ENCODE assay signal across 9 cellular contexts in genomic region chr12:124727244-124727673, GRCh38.
A peak's percentile ranks its signal among the peaks of the same experiment; 100 is the strongest.
DNase-seq lines count a peak whose midpoint lies in the region; ATAC-seq and TF ChIP-seq lines count a peak whose summit lies in the region.
"Had no signal": no experiment of that assay in that cellular context is flagged by ENCODE, and none has a peak within 500 bp of the region (broad histone marks: within the 10 kb centered on the region; RNA-seq: fewer than 3 reads in every experiment).

No MANE protein-coding gene starts in this region.

- DNase-seq in CD14-positive monocyte (ENCODE audit: low spot score) (peak; percentile 99), Kasumi-1 (lab: John Stamatoyannopoulos, UW) (peak; percentile 84 to 88), mammary epithelial cell (peak; percentile 80), lung (ENCODE audit: low spot score) (peak; percentile 74), aorta (peak; percentile 87 to 93), NCI-H510A treated with DMSO at 0.1 percent for 48 hours (lab: John Stamatoyannopoulos, UW) (no peak), T-helper 9 cell (no peak)

- peaks cover 0 to 15% (median 6%) of the 10 kb centered on the region in 7 donors for H3K9me3 Mint-ChIP-seq in CD14-positive monocyte

- H3K27ac Mint-ChIP-seq in CD14-positive monocyte: peak overlapping the region; percentile 97 to 99 (median 98)

- CTCF ChIA-PET in mammary epithelial cell (lab: Charles Lee; ENCODE audit: low non-redundant PET): no interaction called here

- peaks cover 0 to 2% (median 0%) of the 10 kb centered on the region in 3 donors for H3K27me3 Mint-ChIP-seq in CD14-positive monocyte (ENCODE audit: low read depth in 3 of 3)

- no peaks in the 10 kb centered on the region for H4K20me1 ChIP-seq in mammary epithelial cell (ENCODE audit: insufficient read depth, low read length)

- H3K27me3 ChIP-seq in mammary epithelial cell (ENCODE audit: insufficient read depth, low read length) (no peaks in the 10 kb centered on the region), lung (ENCODE audit: control insufficient read depth, insufficient read depth) (no peaks in the 10 kb centered on the region), aorta (ENCODE audit: control insufficient read depth in 1 of 2, insufficient read depth in 2 of 2, low read length in 1 of 2) (no peaks in the 10 kb centered on the region)
- H3K27me3 ChIP-seq: ovary had no signal

- no peaks in the 10 kb centered on the region for H3K79me2 ChIP-seq in mammary epithelial cell (ENCODE audit: insufficient read depth, low read length)

- TF ChIP-seq CTCF in CD14-positive monocyte (IDR thresholded peaks at IDR 0.05): no peak
- TF ChIP-seq CTCF in mammary epithelial cell (conservative IDR thresholded peaks at IDR 0.05 in 1 of 2, IDR thresholded peaks at IDR 0.05 in 1 of 2; ENCODE audit: extremely low read depth in 1 of 2, insufficient read depth in 1 of 2, low read depth in 1 of 2, low read length in 2 of 2): peak in 1 of 2 donors; percentile 15
- TF ChIP-seq CTCF in lung (IDR thresholded peaks at IDR 0.05; ENCODE audit: control extremely low read depth, extremely low read depth): no peak

- H3K4me2 ChIP-seq in mammary epithelial cell (ENCODE audit: insufficient read depth, low read depth, low read length): peak overlapping the region; percentile 58

- dilution Hi-C loops in mammary epithelial cell (cut with HindIII; ENCODE audit: low sequenced_read_pairs): no loop called here

- intact Hi-C loops in CD14-positive monocyte (cut with micrococcal nuclease) (loop anchor here in 1 of 2 donors (5.0 kb wide), 1 partner anchor 35 kb away; no protein-coding TSS in a partner anchor), mammary epithelial cell (cut with micrococcal nuclease) (loop anchor here (1.0 to 2.0 kb wide), 2 partner anchors 40 to 161 kb away; no protein-coding TSS in a partner anchor), aorta (cut with DNase I) (no loop called here)

- H3K9me3 ChIP-seq in mammary epithelial cell (replicated peaks; ENCODE audit: insufficient read depth, low read length): peaks cover 2% of the 10 kb centered on the region
- H3K9me3 ChIP-seq in lung (ENCODE audit: control insufficient read depth in 2 of 2, insufficient read depth in 1 of 2, low read length in 1 of 2): no peaks in the 10 kb centered on the region
- no peaks in the 10 kb centered on the region for H3K9me3 ChIP-seq in aorta (ENCODE audit: control insufficient read depth, low read length)
- H3K9me3 ChIP-seq: ovary had no signal

- peaks cover 47% of the 10 kb centered on the region for H3K4me1 Mint-ChIP-seq in CD14-positive monocyte

- H3K4me3 ChIP-seq in mammary epithelial cell (replicated peaks in 1 of 3; ENCODE audit: insufficient read depth in 1 of 3, low read depth in 2 of 3, low read length in 3 of 3) (no peak overlapping the region), lung (no peak overlapping the region), aorta (ENCODE audit: low read length in 2 of 2) (no peak overlapping the region)
- H3K4me3 ChIP-seq: ovary had no signal

- in situ Hi-C loops in mammary epithelial cell (cut with MboI; ENCODE audit: low sequenced_read_pairs in 2 of 2): no loop called here

- WGBS in mammary epithelial cell (ENCODE audit: low coverage, missing lambda C conversion rate): 1% methylated on average over 13 of the region's 16 CpGs
- WGBS in lung, 2 donors: 31 to 50% methylated on average over 16 of the region's 16 CpGs
- 76 to 94% methylated on average over 16 of the region's 16 CpGs for WGBS in aorta, 2 donors

- peak; percentile 80 for ATAC-seq in lung (ENCODE audit: insufficient read depth, low FRiP score)
- ATAC-seq in aorta (ENCODE audit: low FRiP score): peak; percentile 86
- ATAC-seq in GM18858 (IDR thresholded peaks at IDR 0.05; ENCODE audit: unreplicated experiment): no peak

- H3K4me3 Mint-ChIP-seq in CD14-positive monocyte: peak overlapping the region in 1 of 2 donors; percentile 48

- H3K4me1 ChIP-seq in mammary epithelial cell (ENCODE audit: insufficient read depth, low read length): peaks cover 8% of the 10 kb centered on the region
- H3K4me1 ChIP-seq in lung (ENCODE audit: control insufficient read depth in 2 of 2, insufficient read depth in 2 of 2, low read length in 2 of 2): peaks cover 0 to 7% of the 10 kb centered on the region in 2 donors
- H3K4me1 ChIP-seq in aorta (ENCODE audit: control insufficient read depth in 1 of 2, insufficient read depth in 2 of 2, low read length in 2 of 2): no peaks in the 10 kb centered on the region

- BruUV-seq in mammary epithelial cell (replicated peaks; lab: Mats Ljungman, UMichigan): no TSS peak

- H3K27ac ChIP-seq in mammary epithelial cell (ENCODE audit: insufficient read depth, low read depth, low read length) (peak overlapping the region; percentile 37), lung (ENCODE audit: low read depth in 1 of 2, low read length in 1 of 2) (peak overlapping the region; percentile 49 to 69), aorta (ENCODE audit: low read depth in 1 of 2, low read length in 2 of 2) (no peak overlapping the region)
- H3K27ac ChIP-seq: ovary had no signal

- H2AFZ ChIP-seq in mammary epithelial cell (ENCODE audit: low read depth, low read length): peak overlapping the region; percentile 44

- no peaks in the 10 kb centered on the region for H3K36me3 ChIP-seq in mammary epithelial cell (ENCODE audit: insufficient read depth, low read length)
- H3K36me3 ChIP-seq in lung (ENCODE audit: control insufficient read depth in 2 of 2, insufficient read depth in 2 of 2, low read length in 2 of 2): no peaks in the 10 kb centered on the region
- H3K36me3 ChIP-seq in aorta (ENCODE audit: control insufficient read depth in 1 of 2, insufficient read depth in 2 of 2, low read length in 1 of 2): no peaks in the 10 kb centered on the region
- H3K36me3 ChIP-seq: ovary had no signal

- no peak overlapping the region for H3K9ac ChIP-seq in mammary epithelial cell (ENCODE audit: insufficient read depth, low read length)

- H3K36me3 Mint-ChIP-seq in CD14-positive monocyte: peaks cover 4% of the 10 kb centered on the region in 2 donors

Comparison
In these comparisons a context has a peak if more than half of its experiments do, and no peak if none do; other contexts are left out.
1. DNase-seq: peak in CD14-positive monocyte (single experiment), Kasumi-1 (2 of 2), mammary epithelial cell (single experiment), lung (single experiment) and aorta (2 of 2); none in NCI-H510A treated with DMSO at 0.1 percent for 48 hours (single experiment) and T-helper 9 cell (single experiment).
2. H3K27ac ChIP-seq: peak in mammary epithelial cell (single experiment) and lung (2 of 2); none in aorta (0 of 2).